Comparison of ENCODE assay signal across 12 cellular contexts in genomic region chr13:100633461-100633860, GRCh38. TPM values are rescaled to one million over a fixed set of nuclear protein-coding genes. Genes with fewer than 3 reads are reported as not detected.
DNase-seq lines count a peak whose midpoint lies in the region; ATAC-seq, FAIRE-seq and TF ChIP-seq lines count a peak whose summit lies in the region.
"Had no signal": no experiment of that assay in that cellular context is flagged by ENCODE, and none has a peak within 500 bp of the region (broad histone marks: within the 10 kb centered on the region; RNA-seq: fewer than 3 reads in every experiment).

No MANE protein-coding gene starts in this region.

- FAIRE-seq in keratinocyte (lab: Jason Lieb, UNC), result peak; percentile 59
- FAIRE-seq: TTC549 had no signal

- H3K27ac ChIP-seq in keratinocyte (ENCODE audit: control insufficient read depth, insufficient read depth, low read length), result no peak overlapping the region
- no peak overlapping the region for H3K27ac ChIP-seq in SJCRH30
- H3K27ac ChIP-seq in vagina, result no peak overlapping the region

- H3K27ac Mint-ChIP-seq in central memory CD8-positive, alpha-beta T cell (ENCODE audit: low read depth), result peak overlapping the region; percentile 22
- H3K27ac Mint-ChIP-seq: activated CD8-positive, alpha-beta memory T cell treated with anti-CD3 and anti-CD28 coated beads, Interleukin-2, amount 10 ng/mL, durations not matched to agents 7 days and 5 days; activated naive CD8-positive, alpha-beta T cell treated with anti-CD3 and anti-CD28 coated beads, Interleukin-2, amount 10 ng/mL, durations not matched to agents 7 days and 5 days had no signal

- DNase-seq in ACHN, result peak; percentile 8
- peak; percentile 69 for DNase-seq in M059J (ENCODE audit: low read depth)
- DNase-seq in central memory CD8-positive, alpha-beta T cell (ENCODE audit: low spot score in 2 of 2), result no peak
- peak; percentile 38 for DNase-seq in keratinocyte (ENCODE audit: low read depth, low spot score)
- no peak for DNase-seq in SJCRH30
- DNase-seq in activated CD8-positive, alpha-beta memory T cell treated with anti-CD3 and anti-CD28 coated beads, Interleukin-2, amount 50 U/mL, for 4 hours, result no peak
- no peak for DNase-seq in vagina (ENCODE audit: extremely low spot score in 2 of 2)
- DNase-seq: activated CD8-positive, alpha-beta memory T cell treated with anti-CD3 and anti-CD28 coated beads, Interleukin-2, amount 10 ng/mL, durations not matched to agents 7 days and 5 days; activated naive CD8-positive, alpha-beta T cell treated with anti-CD3 and anti-CD28 coated beads, Interleukin-2, amount 10 ng/mL, durations not matched to agents 7 days and 5 days; BE2C had no signal

- no peaks in the 10 kb centered on the region for H3K9me3 Mint-ChIP-seq in central memory CD8-positive, alpha-beta T cell
- H3K9me3 Mint-ChIP-seq: activated naive CD8-positive, alpha-beta T cell treated with anti-CD3 and anti-CD28 coated beads, Interleukin-2, amount 10 ng/mL, durations not matched to agents 7 days and 5 days had no signal

- H4K20me1 ChIP-seq in keratinocyte (ENCODE audit: control insufficient read depth, extremely low read depth, insufficient read depth, low read length), result no peaks in the 10 kb centered on the region

- no peak overlapping the region for H3K9ac ChIP-seq in keratinocyte (ENCODE audit: control insufficient read depth, extremely low read depth, insufficient read depth, low read length)

- H3K4me3 Mint-ChIP-seq in central memory CD8-positive, alpha-beta T cell, result no peak overlapping the region
- H3K4me3 Mint-ChIP-seq: activated CD8-positive, alpha-beta memory T cell treated with anti-CD3 and anti-CD28 coated beads, Interleukin-2, amount 10 ng/mL, durations not matched to agents 7 days and 5 days; activated naive CD8-positive, alpha-beta T cell treated with anti-CD3 and anti-CD28 coated beads, Interleukin-2, amount 10 ng/mL, durations not matched to agents 7 days and 5 days had no signal

- TF ChIP-seq CTCF in keratinocyte (optimal IDR thresholded peaks at IDR 0.05 in 1 of 3, IDR thresholded peaks at IDR 0.05 in 1 of 3, conservative IDR thresholded peaks at IDR 0.05 in 1 of 3; ENCODE audit: extremely low read depth in 1 of 3, insufficient read depth in 2 of 3, low read length in 3 of 3), result no peak
- TF ChIP-seq CTCF in vagina (IDR thresholded peaks at IDR 0.05), result no peak

- H3K36me3 Mint-ChIP-seq in central memory CD8-positive, alpha-beta T cell (ENCODE audit: insufficient read depth), result peaks cover 20% of the 10 kb centered on the region

- no peaks in the 10 kb centered on the region for H3K9me1 ChIP-seq in keratinocyte (ENCODE audit: control insufficient read depth, extremely low read depth, insufficient read depth, low read length)

- H3K4me1 ChIP-seq in keratinocyte (ENCODE audit: control insufficient read depth, extremely low read depth, insufficient read depth, low read length) (no peaks in the 10 kb centered on the region), SJCRH30 (no peaks in the 10 kb centered on the region), vagina (no peaks in the 10 kb centered on the region)
- H3K4me1 ChIP-seq: BE2C had no signal

- no peak overlapping the region for H2AFZ ChIP-seq in keratinocyte (ENCODE audit: control insufficient read depth, low read length)

- H3K27me3 Mint-ChIP-seq in central memory CD8-positive, alpha-beta T cell, result no peaks in the 10 kb centered on the region
- H3K27me3 Mint-ChIP-seq: activated CD8-positive, alpha-beta memory T cell treated with anti-CD3 and anti-CD28 coated beads, Interleukin-2, amount 10 ng/mL, durations not matched to agents 7 days and 5 days; activated naive CD8-positive, alpha-beta T cell treated with anti-CD3 and anti-CD28 coated beads, Interleukin-2, amount 10 ng/mL, durations not matched to agents 7 days and 5 days had no signal

- no peak overlapping the region for H3K4me2 ChIP-seq in keratinocyte (ENCODE audit: control insufficient read depth, extremely low read depth, insufficient read depth, low read depth, low read length)

- H3K4me3 ChIP-seq in keratinocyte (ENCODE audit: control insufficient read depth in 2 of 3, extremely low read depth in 1 of 3, insufficient read depth in 2 of 3, low read depth in 1 of 3, low read length in 3 of 3) (no peak overlapping the region), SJCRH30 (no peak overlapping the region), vagina (no peak overlapping the region)

- ATAC-seq in central memory CD8-positive, alpha-beta T cell (replicated peaks; ENCODE audit: extremely low read depth, poor library complexity, severe bottlenecking), result no peak
- ATAC-seq in GM21367 (IDR thresholded peaks at IDR 0.05; ENCODE audit: unreplicated experiment), result no peak
- ATAC-seq: activated CD8-positive, alpha-beta memory T cell treated with anti-CD3 and anti-CD28 coated beads, Interleukin-2, amount 10 ng/mL, durations not matched to agents 7 days and 5 days had no signal

- H3K9me3 ChIP-seq in keratinocyte (ENCODE audit: control insufficient read depth, low read depth, low read length), result no peaks in the 10 kb centered on the region
- H3K9me3 ChIP-seq in SJCRH30 (replicated peaks), result no peaks in the 10 kb centered on the region
- no peaks in the 10 kb centered on the region for H3K9me3 ChIP-seq in vagina
- H3K9me3 ChIP-seq: BE2C had no signal

- H3K27me3 ChIP-seq in keratinocyte (ENCODE audit: control insufficient read depth, extremely low read depth, insufficient read depth, low read length) (no peaks in the 10 kb centered on the region), SJCRH30 (no peaks in the 10 kb centered on the region), vagina (no peaks in the 10 kb centered on the region)
- H3K27me3 ChIP-seq: BE2C had no signal

- in situ Hi-C loops in ACHN (cut with HindIII; ENCODE audit: low pct_ligation_motif_present, low pct_unique_long_range_greater_than_20kb, low sequenced_read_pairs), result no loop called here

- intact Hi-C loops in vagina (cut with DNase I), result no loop called here

- no peaks in the 10 kb centered on the region for H3K79me2 ChIP-seq in keratinocyte (ENCODE audit: control insufficient read depth, insufficient read depth, low read length)

- no peak for TF ChIP-seq POLR2A in vagina (IDR thresholded peaks at IDR 0.05)

- no peaks in the 10 kb centered on the region for H3K4me1 Mint-ChIP-seq in central memory CD8-positive, alpha-beta T cell

- dilution Hi-C loops in keratinocyte (cut with MboI; ENCODE audit: extremely low pct_ligation_motif_present, low sequenced_read_pairs), result no loop called here

- H3K36me3 ChIP-seq in keratinocyte (ENCODE audit: control insufficient read depth in 2 of 2, extremely low read depth in 1 of 2, insufficient read depth in 2 of 2, low read length in 2 of 2) (peaks cover 0 to 2% of the 10 kb centered on the region in 2 experiments), SJCRH30 (peaks cover 4% of the 10 kb centered on the region), vagina (peaks cover 0 to 30% of the 10 kb centered on the region in 2 donors)

RNA-seq across cellular contexts. Expression of gene TMTC4, which starts 41.1 kb away (rescaled TPM):
- 8.7 and 11.0 TPM in 2 replicates for total RNA-seq in M059J (2014; rRNA removed; shearing (Covaris generic))
- polyA plus RNA-seq in keratinocyte, result 4.6 to 6.8 TPM (median 6.5 TPM) in 3 replicates
- polyA plus RNA-seq in keratinocyte (2011; ENCODE audit: low read depth), result 2.8 TPM
- polyA plus RNA-seq in keratinocyte (2011; cell fraction: cytosol; rRNA removed), result 4.1 TPM in 2 replicates
- polyA plus RNA-seq in keratinocyte (2011; cell fraction: nucleus; rRNA removed), result 11.5 and 11.6 TPM in 2 replicates
- 4.1 and 4.6 TPM in 2 replicates for polyA plus RNA-seq in keratinocyte (2012; ENCODE audit: low replicate concordance)
- 5.5 to 7.7 TPM (median 6.3 TPM) in 3 replicates for polyA minus RNA-seq in keratinocyte
- polyA minus RNA-seq in keratinocyte (2011; cell fraction: cytosol; rRNA and poly(A)+ RNA removed), result 5.0 TPM
- 9.3 and 10.1 TPM in 2 replicates for polyA minus RNA-seq in keratinocyte (2011; cell fraction: nucleus; rRNA and poly(A)+ RNA removed)
- total RNA-seq in SJCRH30 (2014; rRNA removed; shearing (Covaris generic)), result 20.7 and 25.0 TPM in 2 replicates
- 25.8 TPM for total RNA-seq in vagina

RNA-seq across cellular contexts. Expression of gene GGACT, which starts 44.9 kb away (rescaled TPM):
- total RNA-seq in M059J (2014; rRNA removed; shearing (Covaris generic)), result 1.6 TPM in 1 of 2 replicates, not detected in the other
- 5.6 to 8.2 TPM (median 6.2 TPM) in 3 replicates for polyA plus RNA-seq in keratinocyte
- polyA plus RNA-seq in keratinocyte (2011; ENCODE audit: low read depth), result 3.1 TPM
- 7.8 and 8.4 TPM in 2 replicates for polyA plus RNA-seq in keratinocyte (2011; cell fraction: cytosol; rRNA removed)
- polyA plus RNA-seq in keratinocyte (2011; cell fraction: nucleus; rRNA removed), result 4.0 and 5.1 TPM in 2 replicates
- polyA plus RNA-seq in keratinocyte (2012; ENCODE audit: low replicate concordance), result 6.5 and 9.3 TPM in 2 replicates
- polyA minus RNA-seq in keratinocyte, result 0.85 to 3.7 TPM (median 2.7 TPM) in 3 replicates
- 4.6 TPM for polyA minus RNA-seq in keratinocyte (2011; cell fraction: cytosol; rRNA and poly(A)+ RNA removed)
- polyA minus RNA-seq in keratinocyte (2011; cell fraction: nucleus; rRNA and poly(A)+ RNA removed), result 4.4 and 5.5 TPM in 2 replicates
- 0.97 and 1.2 TPM in 2 replicates for total RNA-seq in SJCRH30 (2014; rRNA removed; shearing (Covaris generic))
- total RNA-seq in vagina, result 4.7 TPM

Comparison
In these comparisons a context has a peak if more than half of its experiments do, and no peak if none do; other contexts are left out.
1. DNase-seq: peak in ACHN (single experiment), M059J (single experiment) and keratinocyte (single experiment); none in central memory CD8-positive, alpha-beta T cell (0 of 2), SJCRH30 (0 of 2), activated CD8-positive, alpha-beta memory T cell treated with anti-CD3 and anti-CD28 coated beads, Interleukin-2, amount 50 U/mL, for 4 hours (single experiment) and vagina (0 of 2).